Comparison of ENCODE assay signal across 14 cellular contexts in genomic region chr5:175520321-175520720, GRCh38. TPM values are rescaled to one million over a fixed set of nuclear protein-coding genes. Genes with fewer than 3 reads are reported as not detected.
DNase-seq lines count a peak whose midpoint lies in the region; ATAC-seq and TF ChIP-seq lines count a peak whose summit lies in the region.
"Had no signal": no experiment of that assay in that cellular context is flagged by ENCODE, and none has a peak within 500 bp of the region (broad histone marks: within the 10 kb centered on the region; RNA-seq: fewer than 3 reads in every experiment).

No MANE protein-coding gene starts in this region.

- POLR2A ChIA-PET in activated CD4-positive, alpha-beta T cell treated with anti-CD3 and anti-CD28 coated beads, Interleukin-2, amount 10 ng/mL, durations not matched to agents 7 days and 5 days (lab: Charles Lee) = no interaction called here
- POLR2A ChIA-PET in OCI-LY7 (lab: Charles Lee) = no interaction called here

- BruUV-seq in OCI-LY7 (replicated peaks; lab: Mats Ljungman, UMichigan) = no TSS peak

- H4K20me1 ChIP-seq in OCI-LY7 (ENCODE audit: insufficient read depth, low read length) = no peaks in the 10 kb centered on the region
- peaks cover 2% of the 10 kb centered on the region for H4K20me1 ChIP-seq in osteoblast (ENCODE audit: insufficient read depth, low read length)

- intact Hi-C loops in OCI-LY7 (cut with micrococcal nuclease; ENCODE audit: unreplicated experiment) = no loop called here

- CTCF ChIA-PET in activated CD4-positive, alpha-beta T cell treated with anti-CD3 and anti-CD28 coated beads, Interleukin-2, amount 10 ng/mL, durations not matched to agents 7 days and 5 days (lab: Charles Lee) = interaction anchor here (1.3 to 8.4 kb wide), 2 partner anchors 10 to 14 kb away, joined by 3 to 56 read pairs; no protein-coding TSS in a partner anchor
- CTCF ChIA-PET in OCI-LY7 (lab: Charles Lee; ENCODE audit: unreplicated experiment) = no interaction called here

- H3K4me3 Mint-ChIP-seq in activated CD4-positive, alpha-beta T cell treated with anti-CD3 and anti-CD28 coated beads, Interleukin-2, amount 10 ng/mL, durations not matched to agents 7 days and 5 days = peak overlapping the region; percentile 20
- no peak overlapping the region for H3K4me3 Mint-ChIP-seq in stimulated activated memory B cell treated with anti-CD40 and anti-IgM and Interleukin-4, amounts not matched to agents 10 μg/mL and 1 μg/mL and 100 μg/mL, for 72 hours
- H3K4me3 Mint-ChIP-seq: nephron had no signal

- H3K4me2 ChIP-seq in OCI-LY7 (ENCODE audit: low read length) (no peak overlapping the region), osteoblast (ENCODE audit: insufficient read depth, low read length) (no peak overlapping the region)

- H3K4me1 Mint-ChIP-seq in activated CD4-positive, alpha-beta T cell treated with anti-CD3 and anti-CD28 coated beads, Interleukin-2, amount 10 ng/mL, durations not matched to agents 7 days and 5 days = peaks cover 76% of the 10 kb centered on the region
- peaks cover 10% of the 10 kb centered on the region for H3K4me1 Mint-ChIP-seq in stimulated activated memory B cell treated with anti-CD40 and anti-IgM and Interleukin-4, amounts not matched to agents 10 μg/mL and 1 μg/mL and 100 μg/mL, for 72 hours
- H3K4me1 Mint-ChIP-seq: nephron had no signal

- H3K27ac Mint-ChIP-seq in activated CD4-positive, alpha-beta T cell treated with anti-CD3 and anti-CD28 coated beads, Interleukin-2, amount 10 ng/mL, durations not matched to agents 7 days and 5 days = peak overlapping the region; percentile 91
- H3K27ac Mint-ChIP-seq in activated naive CD4-positive, alpha-beta T cell treated with anti-CD3 and anti-CD28 coated beads, Interleukin-2, amount 50 U/mL, for 72 hours = peak overlapping the region; percentile 98 to 99
- H3K27ac Mint-ChIP-seq in stimulated activated memory B cell treated with anti-CD40 and anti-IgM and Interleukin-4, amounts not matched to agents 10 μg/mL and 1 μg/mL and 100 μg/mL, for 72 hours = no peak overlapping the region
- H3K27ac Mint-ChIP-seq: nephron had no signal

- no peaks in the 10 kb centered on the region for H3K4me1 ChIP-seq in OCI-LY7 (ENCODE audit: insufficient read depth, low read length, poor library complexity, severe bottlenecking)
- H3K4me1 ChIP-seq in osteoblast (ENCODE audit: insufficient read depth, low read length) = peaks cover 15% of the 10 kb centered on the region

- peaks cover 88% of the 10 kb centered on the region for H3K36me3 Mint-ChIP-seq in activated CD4-positive, alpha-beta T cell treated with anti-CD3 and anti-CD28 coated beads, Interleukin-2, amount 10 ng/mL, durations not matched to agents 7 days and 5 days (ENCODE audit: low read depth)
- peaks cover 50 to 96% of the 10 kb centered on the region in 2 donors for H3K36me3 Mint-ChIP-seq in activated naive CD4-positive, alpha-beta T cell treated with anti-CD3 and anti-CD28 coated beads, Interleukin-2, amount 50 U/mL, for 72 hours
- peaks cover 80% of the 10 kb centered on the region for H3K36me3 Mint-ChIP-seq in stimulated activated memory B cell treated with anti-CD40 and anti-IgM and Interleukin-4, amounts not matched to agents 10 μg/mL and 1 μg/mL and 100 μg/mL, for 72 hours

- H3K27ac ChIP-seq in OCI-LY7 (ENCODE audit: low read depth, low read length, poor library complexity, severe bottlenecking) (no peak overlapping the region), osteoblast (ENCODE audit: low read depth, low read length) (no peak overlapping the region)

- TF ChIP-seq CTCF in OCI-LY7 (conservative IDR thresholded peaks at IDR 0.05; ENCODE audit: low read length) = no peak
- TF ChIP-seq CTCF in osteoblast (IDR thresholded peaks at IDR 0.05; ENCODE audit: extremely low read depth, low read depth, low read length) = no peak

- no peaks in the 10 kb centered on the region for H3K9me2 ChIP-seq in OCI-LY7 (ENCODE audit: insufficient read depth, low read length)

- H3K9me3 ChIP-seq in OCI-LY7 (ENCODE audit: low read length) = no peaks in the 10 kb centered on the region
- no peaks in the 10 kb centered on the region for H3K9me3 ChIP-seq in osteoblast (ENCODE audit: low read depth, low read length)

- no peak overlapping the region for H2AFZ ChIP-seq in OCI-LY7 (ENCODE audit: low read length)
- H2AFZ ChIP-seq in osteoblast (ENCODE audit: low read length) = no peak overlapping the region

- H3K27me3 ChIP-seq in osteoblast (ENCODE audit: insufficient read depth, low read length) = no peaks in the 10 kb centered on the region

- no peaks in the 10 kb centered on the region for H3K27me3 Mint-ChIP-seq in activated CD4-positive, alpha-beta T cell treated with anti-CD3 and anti-CD28 coated beads, Interleukin-2, amount 10 ng/mL, durations not matched to agents 7 days and 5 days
- H3K27me3 Mint-ChIP-seq in stimulated activated memory B cell treated with anti-CD40 and anti-IgM and Interleukin-4, amounts not matched to agents 10 μg/mL and 1 μg/mL and 100 μg/mL, for 72 hours = no peaks in the 10 kb centered on the region

- peak; percentile 4 to 5 for ATAC-seq in activated naive CD4-positive, alpha-beta T cell treated with anti-CD3 and anti-CD28 coated beads, Interleukin-2, amount 50 U/mL, for 72 hours
- ATAC-seq in GM21529 (IDR thresholded peaks at IDR 0.05; ENCODE audit: unreplicated experiment) = no peak
- ATAC-seq in stimulated activated memory B cell treated with anti-CD40 and anti-IgM and Interleukin-4, amounts not matched to agents 10 μg/mL and 1 μg/mL and 100 μg/mL, for 72 hours = no peak
- ATAC-seq: left ventricle myocardium superior, sciatic nerve had no signal

- peak; percentile 71 for DNase-seq in DMS53 (lab: John Stamatoyannopoulos, UW)
- peak; percentile 25 for DNase-seq in activated CD4-positive, alpha-beta T cell treated with anti-CD3 and anti-CD28 coated beads, Interleukin-2, amount 10 ng/mL, durations not matched to agents 7 days and 5 days
- peak; percentile 47 to 69 for DNase-seq in activated naive CD4-positive, alpha-beta T cell treated with anti-CD3 and anti-CD28 coated beads, Interleukin-2, amount 50 U/mL, for 72 hours (ENCODE audit: low spot score in 2 of 2)
- peak; percentile 59 to 68 for DNase-seq in stimulated activated CD4-positive, alpha-beta T cell treated with anti-CD3 and anti-CD28 coated beads, Interleukin-2, amount 100 ng/mL, for 24 hours
- no peak for DNase-seq in OCI-LY7 (ENCODE audit: low spot score)
- no peak for DNase-seq in osteoblast (ENCODE audit: insufficient read length, low spot score, missing footprints)
- DNase-seq: AML-193, left ventricle myocardium superior, NCI-H1417 treated with DMSO at 0.1 percent for 48 hours, Right ventricle myocardium superior had no signal

- peaks cover 94% of the 10 kb centered on the region for H3K36me3 ChIP-seq in OCI-LY7 (ENCODE audit: insufficient read depth, low read length)
- H3K36me3 ChIP-seq in osteoblast (ENCODE audit: insufficient read depth, low read length) = peaks cover 79% of the 10 kb centered on the region

- H3K9me3 Mint-ChIP-seq in activated CD4-positive, alpha-beta T cell treated with anti-CD3 and anti-CD28 coated beads, Interleukin-2, amount 10 ng/mL, durations not matched to agents 7 days and 5 days = peaks cover 12% of the 10 kb centered on the region
- H3K9me3 Mint-ChIP-seq in activated naive CD4-positive, alpha-beta T cell treated with anti-CD3 and anti-CD28 coated beads, Interleukin-2, amount 50 U/mL, for 72 hours = peaks cover 8 to 14% of the 10 kb centered on the region in 2 donors
- H3K9me3 Mint-ChIP-seq in stimulated activated memory B cell treated with anti-CD40 and anti-IgM and Interleukin-4, amounts not matched to agents 10 μg/mL and 1 μg/mL and 100 μg/mL, for 72 hours = peaks cover 6% of the 10 kb centered on the region

- no peaks in the 10 kb centered on the region for H3K79me2 ChIP-seq in OCI-LY7 (ENCODE audit: insufficient read depth, low read depth, low read length)
- H3K79me2 ChIP-seq in osteoblast (ENCODE audit: insufficient read depth, low read length) = no peaks in the 10 kb centered on the region

- H3K4me3 ChIP-seq in OCI-LY7 (ENCODE audit: low read depth, low read length, poor library complexity, severe bottlenecking) = no peak overlapping the region
- no peak overlapping the region for H3K4me3 ChIP-seq in osteoblast (ENCODE audit: insufficient read depth, low read length)

RNA-seq across cellular contexts. Expression of gene SFXN1, which starts 42.0 kb away (rescaled TPM):
- 100 to 1,000 TPM; 149 to 163 TPM for total RNA-seq in activated CD4-positive, alpha-beta T cell treated with anti-CD3 and anti-CD28 coated beads, Interleukin-2, amount 10 ng/mL, durations not matched to agents 7 days and 5 days
- 100 to 1,000 TPM; 320 to 351 TPM for total RNA-seq in activated naive CD4-positive, alpha-beta T cell treated with anti-CD3 and anti-CD28 coated beads, Interleukin-2, amount 50 U/mL, for 72 hours
- 120 and 147 TPM in 2 replicates for total RNA-seq in OCI-LY7 (2014; rRNA removed; shearing (Covaris generic))
- 141 and 154 TPM in 2 replicates for total RNA-seq in OCI-LY7 (2022)
- total RNA-seq in osteoblast = 38.3 and 40.9 TPM in 2 replicates

Comparison
In these comparisons a context has a peak if more than half of its experiments do, and no peak if none do; other contexts are left out.
1. DNase-seq: peak in DMS53 (single experiment), activated CD4-positive, alpha-beta T cell treated with anti-CD3 and anti-CD28 coated beads, Interleukin-2, amount 10 ng/mL, durations not matched to agents 7 days and 5 days (single experiment), activated naive CD4-positive, alpha-beta T cell treated with anti-CD3 and anti-CD28 coated beads, Interleukin-2, amount 50 U/mL, for 72 hours (2 of 2) and stimulated activated CD4-positive, alpha-beta T cell treated with anti-CD3 and anti-CD28 coated beads, Interleukin-2, amount 100 ng/mL, for 24 hours (2 of 2); none in OCI-LY7 (single experiment) and osteoblast (single experiment).
2. ATAC-seq: peak in activated naive CD4-positive, alpha-beta T cell treated with anti-CD3 and anti-CD28 coated beads, Interleukin-2, amount 50 U/mL, for 72 hours (2 of 2); none in GM21529 (single experiment) and stimulated activated memory B cell treated with anti-CD40 and anti-IgM and Interleukin-4, amounts not matched to agents 10 μg/mL and 1 μg/mL and 100 μg/mL, for 72 hours (single experiment).